Comparison of ENCODE assay signal across 9 cellular contexts in the genomic region with DNA sequence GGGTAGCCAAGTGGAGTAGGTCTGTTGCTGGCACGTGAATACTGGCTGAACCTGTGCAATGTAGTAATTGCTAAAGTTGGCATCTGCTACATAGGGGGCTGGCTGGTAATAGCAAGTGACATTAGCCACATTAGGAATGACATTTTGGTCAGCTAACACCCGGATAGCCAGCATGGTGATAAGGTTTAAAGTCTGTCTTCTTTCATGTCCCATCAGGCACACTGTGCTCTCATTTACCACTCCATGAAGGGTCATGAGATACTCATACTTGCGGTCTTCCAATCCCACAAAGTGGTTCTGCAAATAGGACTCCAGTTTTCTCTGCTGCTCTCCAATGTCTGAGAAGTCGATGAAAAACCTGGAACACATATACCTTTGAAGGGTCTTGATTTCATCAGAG. TPM values are rescaled to one million over a fixed set of nuclear protein-coding genes. Genes with fewer than 3 reads are reported as not detected.
DNase-seq lines count a peak whose midpoint lies in the region; ATAC-seq, FAIRE-seq and TF ChIP-seq lines count a peak whose summit lies in the region.
"Had no signal": no experiment of that assay in that cellular context is flagged by ENCODE, and none has a peak within 500 bp of the region (broad histone marks: within the 10 kb centered on the region; RNA-seq: fewer than 3 reads in every experiment).

No MANE protein-coding gene starts in this region.

- 90% methylated on average over 4 of the region's 4 CpGs for WGBS in HUES64
- WGBS in HepG2 (ENCODE audit: low lambda C conversion rate), result 66% methylated on average over 4 of the region's 4 CpGs

- in situ Hi-C loops in HepG2 (cut with HindIII; ENCODE audit: extremely low pct_ligation_motif_present, low pct_unique_long_range_greater_than_20kb) (loop anchor here (5.0 kb wide), 1 partner anchor 248 kb away; no protein-coding TSS in a partner anchor), ACHN (cut with HindIII; ENCODE audit: low pct_ligation_motif_present, low pct_unique_long_range_greater_than_20kb, low sequenced_read_pairs) (no loop called here)

- TF ChIP-seq POLR2A in HepG2 (IDR thresholded peaks at IDR 0.05; ENCODE audit: insufficient read depth in 1 of 2, low read depth in 2 of 2, low read length in 2 of 2), result no peak

- H3K4me3 ChIP-seq in HUES64 (ENCODE audit: low read length), result peak overlapping the region; percentile 91; the same call in 1 of the 2 replicates
- H3K4me3 ChIP-seq in HepG2 (replicated peaks in 1 of 3; ENCODE audit: insufficient read depth in 1 of 3, low read depth in 2 of 3, low read length in 3 of 3), result peak overlapping the region; percentile 79 to 91 (median 90); a peak in 5 of 6 replicates
- H3K4me3 ChIP-seq in stomach smooth muscle (ENCODE audit: low read length in 2 of 2), result peak overlapping the region; percentile 98

- TF ChIP-seq EP300 in HepG2 (IDR thresholded peaks at IDR 0.05; ENCODE audit: low read depth in 2 of 2, low read length in 2 of 2) (no peak), HepG2 (CRISPR knock-in tag; IDR thresholded peaks at IDR 0.05; ENCODE audit: borderline replicate concordance) (no peak)

- DNase-seq in amniotic epithelial cell (ENCODE audit: low read depth) (peak; percentile 60), HepG2 (ENCODE audit: low spot score) (no peak), ACHN (no peak), DMS 273 treated with DMSO at 0.1 percent for 48 hours (lab: John Stamatoyannopoulos, UW) (no peak), NCI-H2196 treated with DMSO at 0.1 percent for 48 hours (lab: John Stamatoyannopoulos, UW; ENCODE audit: unreplicated experiment) (no peak)

- TF ChIP-seq CTCF in HepG2 (CRISPR knock-in tag; IDR thresholded peaks at IDR 0.05), result no peak

- BruUV-seq in HepG2 (replicated peaks; lab: Mats Ljungman, UMichigan), result no TSS peak

- ATAC-seq in HepG2 (no peak), GM21515 (IDR thresholded peaks at IDR 0.05; ENCODE audit: unreplicated experiment) (no peak)
- ATAC-seq: left lobe of liver had no signal

- no peak overlapping the region for H2AFZ ChIP-seq in HepG2 (ENCODE audit: low read length)

- H4K20me1 ChIP-seq in HepG2 (ENCODE audit: insufficient read depth, low read length), result peaks cover 17% of the 10 kb centered on the region

- CTCF ChIA-PET in HepG2 (lab: Yijun Ruan, JAX; ENCODE audit: low intra/inter-chr PET ratio, low total read pairs), result no interaction called here

- no peaks in the 10 kb centered on the region for H3K36me3 ChIP-seq in HUES64 (ENCODE audit: insufficient read depth, low read length)
- peaks cover 2 to 14% of the 10 kb centered on the region in 2 experiments; a peak in 4 of 5 replicates for H3K36me3 ChIP-seq in HepG2 (replicated peaks in 1 of 2; ENCODE audit: control insufficient read depth in 1 of 2, insufficient read depth in 2 of 2, low read length in 2 of 2)
- peaks cover 2 to 6% of the 10 kb centered on the region in 2 donors for H3K36me3 ChIP-seq in stomach smooth muscle (ENCODE audit: control insufficient read depth in 2 of 2, insufficient read depth in 2 of 2, low read length in 2 of 2)

- intact Hi-C loops in HepG2 (cut with micrococcal nuclease; ENCODE audit: unreplicated experiment), result loop anchor here (5.0 to 10.0 kb wide), 5 partner anchors 58 to 428 kb away; no protein-coding TSS in a partner anchor

- peak overlapping the region; percentile 93 for H3K4me2 ChIP-seq in HepG2 (ENCODE audit: low read depth, low read length)

- H3K9me3 ChIP-seq in HUES64 (ENCODE audit: insufficient read depth, low read depth, low read length), result no peaks in the 10 kb centered on the region
- no peaks in the 10 kb centered on the region for H3K9me3 ChIP-seq in HepG2 (ENCODE audit: low read length)
- no peaks in the 10 kb centered on the region for H3K9me3 ChIP-seq in stomach smooth muscle (ENCODE audit: control insufficient read depth in 2 of 2, low read length in 2 of 2)

- POLR2A ChIA-PET in HepG2 (lab: Yijun Ruan, JAX), result no interaction called here

- no peak for FAIRE-seq in HepG2 (lab: Jason Lieb, UNC)

- H3K9ac ChIP-seq in HUES64 (ENCODE audit: low read depth, low read length), result no peak overlapping the region
- peak overlapping the region; percentile 76; the same call in 1 of the 2 replicates for H3K9ac ChIP-seq in HepG2 (ENCODE audit: insufficient read depth, low read depth, low read length)
- peak overlapping the region; percentile 55 to 75 for H3K9ac ChIP-seq in stomach smooth muscle (ENCODE audit: low read length in 2 of 2)

- H3K27ac ChIP-seq in HUES64 (ENCODE audit: low read depth, low read length) (no peak overlapping the region), HepG2 (ENCODE audit: extremely low read length, insufficient read depth, low read length) (no peak overlapping the region), stomach smooth muscle (ENCODE audit: low read length) (no peak overlapping the region)

- H3K79me2 ChIP-seq in HepG2 (ENCODE audit: insufficient read depth, low read length), result peaks cover 44% of the 10 kb centered on the region

- no peak for TF ChIP-seq RAD21 in HepG2 (CRISPR knock-in tag; IDR thresholded peaks at IDR 0.05)

- H3K4me1 ChIP-seq in HUES64 (ENCODE audit: insufficient read depth, low read length) (peaks cover 8% of the 10 kb centered on the region; the same call in 1 of the 2 replicates), HepG2 (ENCODE audit: insufficient read depth, low read length) (peaks cover 41% of the 10 kb centered on the region), stomach smooth muscle (ENCODE audit: control insufficient read depth, insufficient read depth, low read length) (peaks cover 13% of the 10 kb centered on the region)

- H3K27me3 ChIP-seq in HUES64 (ENCODE audit: insufficient read depth, low read length) (peaks cover 43% of the 10 kb centered on the region), HepG2 (ENCODE audit: control insufficient read depth in 1 of 2, insufficient read depth in 2 of 2, low read length in 2 of 2) (no peaks in the 10 kb centered on the region), stomach smooth muscle (ENCODE audit: control insufficient read depth in 1 of 2, insufficient read depth in 2 of 2, low read length in 2 of 2) (no peaks in the 10 kb centered on the region)

TF ChIP-seq in HepG2, 621 proteins besides CTCF, POLR2A, EP300 and RAD21:
- TF ChIP-seq TARDBP (CRISPR knock-in tag; IDR thresholded peaks at IDR 0.05) (no peak), HOXA7 (CRISPR knock-in tag; IDR thresholded peaks at IDR 0.05) (no peak), FIP1L1 (IDR thresholded peaks at IDR 0.05; ENCODE audit: borderline replicate concordance, insufficient read depth, low read depth, low read length) (no peak), ZNF644 (CRISPR knock-in tag; IDR thresholded peaks at IDR 0.05; ENCODE audit: low read depth) (no peak)
- TF ChIP-seq, protein P1, sequence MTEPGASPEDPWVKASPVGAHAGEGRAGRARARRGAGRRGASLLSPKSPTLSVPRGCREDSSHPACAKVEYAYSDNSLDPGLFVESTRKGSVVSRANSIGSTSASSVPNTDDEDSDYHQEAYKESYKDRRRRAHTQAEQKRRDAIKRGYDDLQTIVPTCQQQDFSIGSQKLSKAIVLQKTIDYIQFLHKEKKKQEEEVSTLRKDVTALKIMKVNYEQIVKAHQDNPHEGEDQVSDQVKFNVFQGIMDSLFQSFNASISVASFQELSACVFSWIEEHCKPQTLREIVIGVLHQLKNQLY (CRISPR knock-in tag; IDR thresholded peaks at IDR 0.05), result no peak

RNA-seq across cellular contexts. Expression of a gene that starts 2.8 kb away (rescaled TPM):
- 1.3 TPM for polyA plus RNA-seq in HUES64 (2013, experiment 1 of 2)
- polyA plus RNA-seq in HUES64 (2013, experiment 2 of 2), result 1.1 TPM
- total RNA-seq in HepG2 (2016; rRNA removed; fragmentation: Illumina TruSeq; extraction: Trizol), result 13.8 and 15.4 TPM in 2 replicates
- 1.3 TPM in 2 replicates for total RNA-seq in HepG2 (2016; cell fraction: cytosol; rRNA removed; fragmentation: Illumina TruSeq; extraction: Trizol; ENCODE audit: low read depth)
- total RNA-seq in HepG2 (2016; cell fraction: insoluble cytoplasmic fraction; rRNA removed; fragmentation: Illumina TruSeq; extraction: Trizol), result 13.2 and 14.6 TPM in 2 replicates
- 5.1 and 5.9 TPM in 2 replicates for total RNA-seq in HepG2 (2016; cell fraction: membrane; rRNA removed; fragmentation: Illumina TruSeq; extraction: Trizol)
- 22.7 and 22.9 TPM in 2 replicates for total RNA-seq in HepG2 (2016; cell fraction: nucleus; rRNA removed; fragmentation: Illumina TruSeq; extraction: Trizol)
- 4.9 and 8.0 TPM in 2 replicates for polyA plus RNA-seq in HepG2 (2011; rRNA removed)
- 2.8 and 3.0 TPM in 2 replicates for polyA plus RNA-seq in HepG2 (2011; cell fraction: cytosol; rRNA removed)
- polyA plus RNA-seq in HepG2 (2011; cell fraction: nucleus; rRNA removed), result 14.0 and 14.5 TPM in 2 replicates
- polyA plus RNA-seq in HepG2 (2012), result 4.4 and 5.7 TPM in 2 replicates
- polyA plus RNA-seq in HepG2 (2016; cell fraction: cytosol; fragmentation: Illumina TruSeq; extraction: Trizol; ENCODE audit: low read depth), result 0.22 and 0.33 TPM in 2 replicates
- 7.7 and 8.0 TPM in 2 replicates for polyA plus RNA-seq in HepG2 (2016; cell fraction: insoluble cytoplasmic fraction; fragmentation: Illumina TruSeq; extraction: Trizol; ENCODE audit: low read depth)
- 1.5 and 1.6 TPM in 2 replicates for polyA plus RNA-seq in HepG2 (2016; cell fraction: membrane; fragmentation: Illumina TruSeq; extraction: Trizol; ENCODE audit: low read depth)
- 32.2 and 34.0 TPM in 2 replicates for polyA plus RNA-seq in HepG2 (2016; cell fraction: nucleus; fragmentation: Illumina TruSeq; extraction: Trizol; ENCODE audit: insufficient read depth, low read depth)
- 6.6 and 25.8 TPM in 2 replicates for polyA minus RNA-seq in HepG2 (2011; rRNA and poly(A)+ RNA removed; ENCODE audit: low replicate concordance)
- 6.4 and 7.7 TPM in 2 replicates for polyA minus RNA-seq in HepG2 (2011; cell fraction: cytosol; rRNA and poly(A)+ RNA removed)
- 15.9 and 16.6 TPM in 2 replicates for polyA minus RNA-seq in HepG2 (2011; cell fraction: nucleus; rRNA and poly(A)+ RNA removed)
